In the genomic region with DNA sequence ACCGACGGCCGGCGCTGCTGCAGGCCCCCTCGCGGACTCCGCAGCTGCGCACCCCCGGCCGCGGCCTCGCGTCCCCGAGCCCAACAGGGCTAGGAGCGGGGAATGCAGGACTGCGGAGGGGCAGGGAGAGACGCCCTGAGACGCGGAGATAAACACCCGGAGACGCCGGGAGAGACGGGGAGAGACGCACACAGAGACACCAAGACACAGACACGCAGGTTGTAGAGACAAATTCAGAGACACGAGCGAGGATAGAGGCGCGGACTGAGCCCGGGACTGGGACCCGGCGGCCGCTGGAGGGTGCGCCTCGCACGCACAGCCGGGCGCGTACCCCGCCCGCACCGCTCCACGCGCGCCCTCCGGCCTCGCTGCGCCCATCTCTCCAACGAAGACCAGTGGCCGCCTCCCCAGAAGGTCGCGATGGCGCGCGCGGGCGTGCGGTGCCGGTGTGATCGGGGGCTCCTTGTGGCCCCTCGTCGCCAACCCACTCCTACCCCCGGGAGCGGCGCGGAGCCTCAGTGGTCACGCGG, we compare ENCODE assay signal across 11 cellular contexts. TPM values are rescaled to one million over a fixed set of nuclear protein-coding genes. Genes with fewer than 3 reads are reported as not detected.
DNase-seq lines count a peak whose midpoint lies in the region; ATAC-seq and TF ChIP-seq lines count a peak whose summit lies in the region.
"Had no signal": no experiment of that assay in that cellular context is flagged by ENCODE, and none has a peak within 500 bp of the region (broad histone marks: within the 10 kb centered on the region; RNA-seq: fewer than 3 reads in every experiment).

No MANE protein-coding gene starts in this region.

- peak overlapping the region; percentile 34 to 70 (median 58) for H3K4me3 ChIP-seq in BLaER1 treated with 17β-estradiol and CSF1 and Interleukin-3, amounts not matched to agents 10 nM and 100 nM
- H3K4me3 ChIP-seq in epithelial cell of proximal tubule (ENCODE audit: low read depth, low read length) (peak overlapping the region; percentile 23), gastroesophageal sphincter (peak overlapping the region in 1 of 2 donors; percentile 54)

- no peaks in the 10 kb centered on the region for H3K9me3 Mint-ChIP-seq in neural crest cell
- H3K9me3 Mint-ChIP-seq: activated naive CD4-positive, alpha-beta T cell treated with anti-CD3 and anti-CD28 coated beads, Interleukin-2, amount 50 U/mL, for 72 hours had no signal

- H3K4me2 ChIP-seq in BLaER1 treated with 17β-estradiol and CSF1 and Interleukin-3, amounts not matched to agents 10 nM and 100 nM: peak overlapping the region; percentile 85 to 99 (median 96)

- H3K4me1 ChIP-seq in BLaER1 treated with 17β-estradiol and CSF1 and Interleukin-3, amounts not matched to agents 10 nM and 100 nM: peaks cover 33 to 52% (median 48%) of the 10 kb centered on the region in 10 experiments
- H3K4me1 ChIP-seq in gastroesophageal sphincter: peaks cover 0 to 23% (median 18%) of the 10 kb centered on the region in 3 donors

- peak; percentile 8 for DNase-seq in NCI-H748 treated with DMSO at 0.1 percent for 48 hours (lab: John Stamatoyannopoulos, UW)
- no peak for DNase-seq in epithelial cell of proximal tubule (ENCODE audit: low read depth)
- DNase-seq in neural crest cell (ENCODE audit: low read depth, low spot score): no peak
- no peak for DNase-seq in mucosa of gallbladder (ENCODE audit: low spot score)
- DNase-seq: kidney glomerular epithelial cell had no signal

- no peak overlapping the region for H3K27ac Mint-ChIP-seq in neural crest cell (ENCODE audit: unreplicated experiment)

- H4K20me1 ChIP-seq in BLaER1 treated with 17β-estradiol and CSF1 and Interleukin-3, amounts not matched to agents 10 nM and 100 nM: peaks cover 0 to 43% (median 20%) of the 10 kb centered on the region in 11 experiments; a peak in 16 of 22 replicates

- TF ChIP-seq EP300 in gastroesophageal sphincter (IDR thresholded peaks at IDR 0.05): no peak

- H3K36me3 ChIP-seq in BLaER1 treated with 17β-estradiol and CSF1 and Interleukin-3, amounts not matched to agents 10 nM and 100 nM: no peaks in the 10 kb centered on the region
- no peaks in the 10 kb centered on the region for H3K36me3 ChIP-seq in gastroesophageal sphincter

- 0 out of 22 replicates have a peak overlapping the region, but pooled peaks of 1 of the 11 experiments have one; percentile 1 for H3K27ac ChIP-seq in BLaER1 treated with 17β-estradiol and CSF1 and Interleukin-3, amounts not matched to agents 10 nM and 100 nM
- no peak overlapping the region for H3K27ac ChIP-seq in gastroesophageal sphincter
- H3K27ac ChIP-seq: HL-60 had no signal

- WGBS in gastroesophageal sphincter (ENCODE audit: low coverage in 1 of 2), 2 donors: no CpG with 5 or more reads among the region's 68 CpGs

- no peaks in the 10 kb centered on the region for H3K36me3 Mint-ChIP-seq in neural crest cell (ENCODE audit: low read depth)
- H3K36me3 Mint-ChIP-seq: activated naive CD4-positive, alpha-beta T cell treated with anti-CD3 and anti-CD28 coated beads, Interleukin-2, amount 50 U/mL, for 72 hours had no signal

- TF ChIP-seq CTCF in epithelial cell of proximal tubule (conservative IDR thresholded peaks at IDR 0.05; ENCODE audit: low read depth, low read length): no peak
- TF ChIP-seq CTCF in neural crest cell (conservative IDR thresholded peaks at IDR 0.05): no peak
- peak in 1 of 4 experiments; percentile 3 for TF ChIP-seq CTCF in gastroesophageal sphincter (IDR thresholded peaks at IDR 0.05)

- H3K27me3 ChIP-seq in BLaER1 treated with 17β-estradiol and CSF1 and Interleukin-3, amounts not matched to agents 10 nM and 100 nM: peaks cover 46 to 62% (median 56%) of the 10 kb centered on the region in 11 experiments
- peaks cover 65% of the 10 kb centered on the region for H3K27me3 ChIP-seq in gastroesophageal sphincter

- H3K4me1 Mint-ChIP-seq in neural crest cell: peaks cover 15% of the 10 kb centered on the region

- peak overlapping the region in 9 of 11 experiments; percentile 18 to 54 (median 31); a peak in 10 of 22 replicates for H3K9ac ChIP-seq in BLaER1 treated with 17β-estradiol and CSF1 and Interleukin-3, amounts not matched to agents 10 nM and 100 nM

- no peaks in the 10 kb centered on the region for H3K9me3 ChIP-seq in BLaER1 treated with 17β-estradiol and CSF1 and Interleukin-3, amounts not matched to agents 10 nM and 100 nM (replicated peaks in 1 of 11)
- H3K9me3 ChIP-seq in gastroesophageal sphincter: no peaks in the 10 kb centered on the region

- ATAC-seq in GM21528 (IDR thresholded peaks at IDR 0.05; ENCODE audit: low FRiP score, unreplicated experiment): no peak
- no peak for ATAC-seq in HG03342 (IDR thresholded peaks at IDR 0.05; ENCODE audit: unreplicated experiment)
- no peak for ATAC-seq in gastroesophageal sphincter

- no peak for TF ChIP-seq POLR2A in gastroesophageal sphincter (IDR thresholded peaks at IDR 0.05)

- H3K27me3 Mint-ChIP-seq in neural crest cell (ENCODE audit: low read depth): peaks cover 60% of the 10 kb centered on the region

- H3K4me3 Mint-ChIP-seq in neural crest cell: peak overlapping the region; percentile 74

RNA-seq across cellular contexts. Expression of gene STAC2, which starts 0.9 kb away (rescaled TPM):
- not detected in 2 replicates for total RNA-seq in epithelial cell of proximal tubule
- total RNA-seq in neural crest cell: 1.0 and 1.2 TPM in 2 replicates
- 1.3 TPM for total RNA-seq in mucosa of gallbladder
- total RNA-seq in gastroesophageal sphincter: under 1 TPM in 2 of 4 donors, not detected in 2; 0.13 to 0.57 TPM
- total RNA-seq: activated naive CD4-positive, alpha-beta T cell treated with anti-CD3 and anti-CD28 coated beads, Interleukin-2, amount 50 U/mL, for 72 hours had no signal

RNA-seq across cellular contexts. Expression of gene RPL19, which starts 24.8 kb away (rescaled TPM):
- total RNA-seq in epithelial cell of proximal tubule (2,234 and 2,474 TPM in 2 replicates), neural crest cell (1,874 and 1,957 TPM in 2 replicates), mucosa of gallbladder (1,121 TPM), gastroesophageal sphincter (1,000 to 10,000 TPM; 1,562 to 3,160 (median 2,477) TPM)

RNA-seq across cellular contexts. Expression of gene CACNB1, which starts 27.4 kb away (rescaled TPM):
- total RNA-seq in epithelial cell of proximal tubule (2.4 and 5.9 TPM in 2 replicates), neural crest cell (15.3 and 16.2 TPM in 2 replicates), mucosa of gallbladder (6.4 TPM), gastroesophageal sphincter (1 to 10 TPM; 3.6 to 7.9 (median 5.9) TPM)

RNA-seq across cellular contexts. Expression of gene ARL5C, which starts 58.9 kb away (rescaled TPM):
- total RNA-seq in epithelial cell of proximal tubule: not detected in 2 replicates
- total RNA-seq in neural crest cell: not detected in 2 replicates
- total RNA-seq in mucosa of gallbladder: not detected
- total RNA-seq in gastroesophageal sphincter: not detected
